Comparison of ENCODE assay signal across 14 cellular contexts in genomic region chr2:173034143-173034542, GRCh38. TPM values are rescaled to one million over a fixed set of nuclear protein-coding genes. Genes with fewer than 3 reads are reported as not detected.
DNase-seq lines count a peak whose midpoint lies in the region; ATAC-seq and TF ChIP-seq lines count a peak whose summit lies in the region.
"Had no signal": no experiment of that assay in that cellular context is flagged by ENCODE, and none has a peak within 500 bp of the region (broad histone marks: within the 10 kb centered on the region; RNA-seq: fewer than 3 reads in every experiment).

No MANE protein-coding gene starts in this region.

- H3K36me3 ChIP-seq in IMR-90 (ENCODE audit: control insufficient read depth, insufficient read depth, low read length): no peaks in the 10 kb centered on the region

- TF ChIP-seq CTCF in IMR-90 (conservative IDR thresholded peaks at IDR 0.05; ENCODE audit: low read depth, low read length): no peak

- H2BK5ac ChIP-seq in IMR-90 (ENCODE audit: low read depth, low read length, poor library complexity, severe bottlenecking): no peak overlapping the region

- in situ Hi-C loops in IMR-90 (cut with MboI; ENCODE audit: low sequenced_read_pairs): loop anchor here (25.0 kb wide), 1 partner anchor 328 kb away; the partner anchor contains the start of gene CDCA7

- ATAC-seq in Right ventricle myocardium superior (ENCODE audit: poor library complexity) (peak; percentile 38), IMR-90 (ENCODE audit: low read depth) (no peak)
- ATAC-seq: CD8-positive, alpha-beta T cell had no signal

- no peak overlapping the region; the same call in 1 of the 2 replicates for H3K4ac ChIP-seq in IMR-90 (ENCODE audit: low read depth, low read length)

- H2AK9ac ChIP-seq in IMR-90 (replicated peaks; ENCODE audit: low read depth, low read length, poor library complexity): no peak overlapping the region

- no peaks in the 10 kb centered on the region for H3K9me3 ChIP-seq in IMR-90 (ENCODE audit: control insufficient read depth, insufficient read depth, low read length)

- H3K4me2 ChIP-seq in IMR-90 (ENCODE audit: low read depth, low read length): no peak overlapping the region

- H3K27ac ChIP-seq in IMR-90 (ENCODE audit: insufficient read depth, low read length): no peak overlapping the region

- H3K4me3 ChIP-seq in IMR-90 (ENCODE audit: insufficient read depth, low read depth, low read length): no peak overlapping the region

- no peak for TF ChIP-seq RAD21 in IMR-90 (IDR thresholded peaks at IDR 0.05; ENCODE audit: low read length)

- no peak overlapping the region for H2AFZ ChIP-seq in IMR-90 (replicated peaks; ENCODE audit: low read length, poor library complexity)

- 50% methylated on average over 1 of the region's 7 CpGs; no CpG with 5 or more reads in 1 of the 2 experiments for WGBS in IMR-90 (ENCODE audit: extremely low coverage in 2 of 2, insufficient read length in 1 of 2), 2 experiments

- H4K20me1 ChIP-seq in IMR-90 (ENCODE audit: insufficient read depth, low read length): no peaks in the 10 kb centered on the region

- TF ChIP-seq POLR2A in IMR-90 (IDR thresholded peaks at IDR 0.05; ENCODE audit: low read depth, low read length): no peak

- CTCF ChIA-PET in IMR-90 (lab: Yijun Ruan, JAX): interaction anchor here (0.6 kb wide), 1 partner anchor 67 kb away, joined by 3 read pairs; no protein-coding TSS in a partner anchor

- no peaks in the 10 kb centered on the region for H3K36me3 Mint-ChIP-seq in activated T-helper 1 cell treated with anti-CD3 and anti-CD28 coated beads, Interleukin-12 subunit alpha, Interleukin-12 subunit beta, Interleukin-2, Interleukin-4 antibody, amounts not matched to agents 30 ng/mL and 10 ng/mL and 1 ng/mL, durations not matched to agents 14 hours and 24 hours and 36 hours (ENCODE audit: low read depth)
- H3K36me3 Mint-ChIP-seq: CD14-positive monocyte; CD8-positive, alpha-beta T cell had no signal

- no peaks in the 10 kb centered on the region for H3K9me1 ChIP-seq in IMR-90 (ENCODE audit: insufficient read depth, low read length)

- no peaks in the 10 kb centered on the region for H3K9me3 Mint-ChIP-seq in activated T-helper 1 cell treated with anti-CD3 and anti-CD28 coated beads, Interleukin-12 subunit alpha, Interleukin-12 subunit beta, Interleukin-2, Interleukin-4 antibody, amounts not matched to agents 30 ng/mL and 10 ng/mL and 1 ng/mL, durations not matched to agents 14 hours and 24 hours and 36 hours
- H3K9me3 Mint-ChIP-seq: CD14-positive monocyte; CD8-positive, alpha-beta T cell; H9 had no signal

- H3K23ac ChIP-seq in IMR-90 (ENCODE audit: low read depth, low read length): no peak overlapping the region

- H3K4me1 ChIP-seq in IMR-90 (ENCODE audit: control insufficient read depth, insufficient read depth, low read length): peaks cover 9% of the 10 kb centered on the region; the same call in 1 of the 2 replicates

- no peak overlapping the region for H4K91ac ChIP-seq in IMR-90 (ENCODE audit: insufficient read depth, low read depth, low read length)

- H3K9ac ChIP-seq in IMR-90 (ENCODE audit: low read depth, low read length): no peak overlapping the region

- H2BK120ac ChIP-seq in IMR-90 (ENCODE audit: low read depth, low read length): no peak overlapping the region

- H3K79me1 ChIP-seq in IMR-90 (ENCODE audit: low read depth in 1 of 2, low read length in 2 of 2): no peaks in the 10 kb centered on the region

- H4K5ac ChIP-seq in IMR-90 (ENCODE audit: low read depth, low read length): no peak overlapping the region

- H3K14ac ChIP-seq in IMR-90 (replicated peaks; ENCODE audit: low read depth, low read length): no peak overlapping the region

- peak overlapping the region; percentile 1 for H3K27ac Mint-ChIP-seq in activated T-helper 1 cell treated with anti-CD3 and anti-CD28 coated beads, Interleukin-12 subunit alpha, Interleukin-12 subunit beta, Interleukin-2, Interleukin-4 antibody, amounts not matched to agents 30 ng/mL and 10 ng/mL and 1 ng/mL, durations not matched to agents 14 hours and 24 hours and 36 hours
- H3K27ac Mint-ChIP-seq: CD14-positive monocyte; CD8-positive, alpha-beta T cell; H9 had no signal

- H3K56ac ChIP-seq in IMR-90 (ENCODE audit: extremely low read depth, insufficient read depth, low read length): no peak overlapping the region

- POLR2A ChIA-PET in IMR-90 (lab: Charles Lee; ENCODE audit: unreplicated experiment): no interaction called here

- no peak overlapping the region for H4K8ac ChIP-seq in IMR-90 (ENCODE audit: low read depth in 2 of 2, low read length in 2 of 2)

- no peaks in the 10 kb centered on the region for H3K4me1 Mint-ChIP-seq in activated T-helper 1 cell treated with anti-CD3 and anti-CD28 coated beads, Interleukin-12 subunit alpha, Interleukin-12 subunit beta, Interleukin-2, Interleukin-4 antibody, amounts not matched to agents 30 ng/mL and 10 ng/mL and 1 ng/mL, durations not matched to agents 14 hours and 24 hours and 36 hours (ENCODE audit: low read depth)

- H3K27me3 Mint-ChIP-seq in activated T-helper 1 cell treated with anti-CD3 and anti-CD28 coated beads, Interleukin-12 subunit alpha, Interleukin-12 subunit beta, Interleukin-2, Interleukin-4 antibody, amounts not matched to agents 30 ng/mL and 10 ng/mL and 1 ng/mL, durations not matched to agents 14 hours and 24 hours and 36 hours (ENCODE audit: insufficient read depth): peaks cover 15% of the 10 kb centered on the region

- no TSS peak for BruUV-seq in IMR-90 (replicated peaks; lab: Mats Ljungman, UMichigan)

- H2BK20ac ChIP-seq in IMR-90 (ENCODE audit: low read depth, low read length): no peak overlapping the region

- H2BK15ac ChIP-seq in IMR-90 (ENCODE audit: low read depth, low read length): 0 out of 3 replicates have a peak overlapping the region, but pooled peaks have one; percentile 29

- intact Hi-C loops in Right ventricle myocardium superior (cut with DNase I): no loop called here
- intact Hi-C loops in cardiac septum (cut with DNase I): no loop called here
- intact Hi-C loops in IMR-90 (cut with micrococcal nuclease): no loop called here
- intact Hi-C loops in activated T-helper 1 cell treated with anti-CD3 and anti-CD28 coated beads, Interleukin-12 subunit alpha, Interleukin-12 subunit beta, Interleukin-2, Interleukin-4 antibody, amounts not matched to agents 30 ng/mL and 10 ng/mL and 1 ng/mL, durations not matched to agents 14 hours and 24 hours and 36 hours (cut with micrococcal nuclease): no loop called here

- no peak overlapping the region for H3K4me3 Mint-ChIP-seq in activated T-helper 1 cell treated with anti-CD3 and anti-CD28 coated beads, Interleukin-12 subunit alpha, Interleukin-12 subunit beta, Interleukin-2, Interleukin-4 antibody, amounts not matched to agents 30 ng/mL and 10 ng/mL and 1 ng/mL, durations not matched to agents 14 hours and 24 hours and 36 hours
- H3K4me3 Mint-ChIP-seq: CD14-positive monocyte; CD8-positive, alpha-beta T cell; H9 had no signal

- H3K27me3 ChIP-seq in IMR-90 (ENCODE audit: control insufficient read depth, insufficient read depth, low read length): no peaks in the 10 kb centered on the region

- no peak overlapping the region; the same call in 1 of the 2 replicates for H2AK5ac ChIP-seq in IMR-90 (ENCODE audit: low read depth, low read length)

- DNase-seq in Right ventricle myocardium superior (no peak), cardiac septum (ENCODE audit: low spot score) (no peak), IMR-90 (no peak), NCI-H446 (lab: John Stamatoyannopoulos, UW) (no peak), hypothalamus (lab: John Stamatoyannopoulos, UW) (no peak)
- no peak for DNase-seq in activated T-helper 1 cell treated with anti-CD3 and anti-CD28 coated beads, Interleukin-12 subunit alpha, Interleukin-12 subunit beta, Interleukin-2, Interleukin-4 antibody, amounts not matched to agents 30 ng/mL and 10 ng/mL and 1 ng/mL, durations not matched to agents 14 hours and 24 hours and 36 hours (ENCODE audit: low spot score)
- DNase-seq: CD8-positive, alpha-beta T cell; COR-L47; DMS153; DMS79 treated with DMSO at 0.1 percent for 48 hours; GDM1; GOT3; H9 had no signal

- H3K18ac ChIP-seq in IMR-90 (ENCODE audit: low read depth, low read length): no peak overlapping the region

- dilution Hi-C loops in IMR-90 (cut with HindIII; ENCODE audit: low sequenced_read_pairs, unreplicated experiment): no loop called here

TF ChIP-seq in IMR-90, 13 proteins besides CTCF, POLR2A, EP300 and RAD21:
- TF ChIP-seq, protein P1, sequence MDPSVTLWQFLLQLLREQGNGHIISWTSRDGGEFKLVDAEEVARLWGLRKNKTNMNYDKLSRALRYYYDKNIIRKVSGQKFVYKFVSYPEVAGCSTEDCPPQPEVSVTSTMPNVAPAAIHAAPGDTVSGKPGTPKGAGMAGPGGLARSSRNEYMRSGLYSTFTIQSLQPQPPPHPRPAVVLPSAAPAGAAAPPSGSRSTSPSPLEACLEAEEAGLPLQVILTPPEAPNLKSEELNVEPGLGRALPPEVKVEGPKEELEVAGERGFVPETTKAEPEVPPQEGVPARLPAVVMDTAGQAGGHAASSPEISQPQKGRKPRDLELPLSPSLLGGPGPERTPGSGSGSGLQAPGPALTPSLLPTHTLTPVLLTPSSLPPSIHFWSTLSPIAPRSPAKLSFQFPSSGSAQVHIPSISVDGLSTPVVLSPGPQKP (IDR thresholded peaks at IDR 0.05; ENCODE audit: borderline replicate concordance, low read depth, low read length): no peak
- TF ChIP-seq MAZ (IDR thresholded peaks at IDR 0.05; ENCODE audit: borderline replicate concordance, low read depth, low read length): no peak
- no peak for TF ChIP-seq MAFK (IDR thresholded peaks at IDR 0.05; ENCODE audit: low read depth, low read length)
- TF ChIP-seq BHLHE40 (IDR thresholded peaks at IDR 0.05; ENCODE audit: low read depth, low read length): no peak
- no peak for TF ChIP-seq MXI1 (IDR thresholded peaks at IDR 0.05; ENCODE audit: borderline replicate concordance, low read depth, low read length)
- TF ChIP-seq CHD1 (IDR thresholded peaks at IDR 0.05; ENCODE audit: low read depth, low read length): no peak
- no peak for TF ChIP-seq NFE2L2 (IDR thresholded peaks at IDR 0.05; ENCODE audit: low read depth, low read length)
- no peak for TF ChIP-seq SMC3 (IDR thresholded peaks at IDR 0.05; ENCODE audit: low read depth, low read length)
- TF ChIP-seq CEBPB (IDR thresholded peaks at IDR 0.05; ENCODE audit: low read depth, low read length): no peak
- no peak for TF ChIP-seq RFX5 (IDR thresholded peaks at IDR 0.05; ENCODE audit: low read depth, low read length)
- TF ChIP-seq FOS (IDR thresholded peaks at IDR 0.05; ENCODE audit: low read depth, low read length): no peak

RNA-seq across cellular contexts. Expression of gene MAP3K20, which starts 41.5 kb away (rescaled TPM):
- 402 TPM for total RNA-seq in Right ventricle myocardium superior
- total RNA-seq in cardiac septum: 519 TPM
- 84.4 and 93.0 TPM in 2 replicates for total RNA-seq in IMR-90 (2012; rRNA removed)
- polyA plus RNA-seq in IMR-90 (2012; rRNA removed): 22.9 and 27.5 TPM in 2 replicates
- polyA plus RNA-seq in IMR-90 (2012; cell fraction: cytosol; rRNA removed): 6.0 and 6.1 TPM in 2 replicates
- 2.9 and 14.5 TPM in 2 replicates for polyA plus RNA-seq in IMR-90 (2012; cell fraction: nucleus; rRNA removed; ENCODE audit: low replicate concordance)
- 17.7 and 21.8 TPM in 2 replicates for total RNA-seq in activated T-helper 1 cell treated with anti-CD3 and anti-CD28 coated beads, Interleukin-12 subunit alpha, Interleukin-12 subunit beta, Interleukin-2, Interleukin-4 antibody, amounts not matched to agents 30 ng/mL and 10 ng/mL and 1 ng/mL, durations not matched to agents 14 hours and 24 hours and 36 hours
